ENCODE assay signal across 8 cellular contexts in the genomic region with DNA sequence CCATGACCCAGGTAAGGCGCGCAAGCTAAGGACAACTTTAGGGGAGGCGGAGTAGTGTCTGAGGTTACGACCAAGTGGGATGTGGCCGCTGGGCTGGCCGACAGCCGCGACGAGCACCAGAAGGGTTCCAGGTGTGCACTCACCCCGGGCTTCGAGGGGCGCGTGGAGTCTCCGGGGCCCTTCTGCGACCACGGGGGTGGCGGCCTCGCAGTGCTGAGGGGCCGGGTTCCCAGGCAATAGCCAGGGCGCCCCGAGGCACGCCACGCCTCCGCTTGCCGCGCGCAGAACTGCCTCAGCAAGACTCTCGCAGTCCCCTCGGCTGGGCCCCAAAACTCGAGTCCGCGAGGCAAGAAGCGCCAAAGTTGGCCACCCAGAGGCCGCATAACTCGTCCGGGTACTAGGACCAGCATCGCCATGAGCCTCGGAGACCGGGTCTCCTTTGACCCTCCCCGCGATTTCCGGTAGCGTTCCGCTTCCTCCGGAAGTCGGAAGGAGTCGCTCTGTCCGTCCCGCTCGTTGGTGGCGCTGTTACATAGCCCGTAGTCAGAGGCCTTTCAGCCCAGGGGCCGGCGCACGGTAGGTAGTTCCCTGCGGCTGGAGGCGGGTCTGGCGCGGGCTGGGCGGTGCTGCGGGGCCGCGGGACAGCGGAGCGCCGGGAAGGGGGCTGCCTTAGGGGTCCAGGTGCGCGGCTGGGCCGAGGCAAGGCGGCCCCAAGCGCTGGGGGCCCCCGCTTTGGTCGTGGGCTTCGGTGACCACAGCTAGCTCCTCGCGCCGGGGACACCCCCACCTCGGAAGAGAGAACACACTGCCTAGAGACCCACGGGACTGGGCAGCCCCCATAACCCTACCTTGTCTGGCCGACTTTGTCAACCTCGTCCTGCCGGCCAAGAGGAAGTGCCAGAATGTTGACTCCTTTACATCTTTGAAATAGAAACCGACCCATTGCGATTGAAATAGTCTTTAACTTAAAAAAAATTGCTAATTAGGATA. TPM values are rescaled to one million over a fixed set of nuclear protein-coding genes. Genes with fewer than 3 reads are reported as not detected.
DNase-seq lines count a peak whose midpoint lies in the region; TF ChIP-seq lines count a peak whose summit lies in the region.

A gene with protein sequence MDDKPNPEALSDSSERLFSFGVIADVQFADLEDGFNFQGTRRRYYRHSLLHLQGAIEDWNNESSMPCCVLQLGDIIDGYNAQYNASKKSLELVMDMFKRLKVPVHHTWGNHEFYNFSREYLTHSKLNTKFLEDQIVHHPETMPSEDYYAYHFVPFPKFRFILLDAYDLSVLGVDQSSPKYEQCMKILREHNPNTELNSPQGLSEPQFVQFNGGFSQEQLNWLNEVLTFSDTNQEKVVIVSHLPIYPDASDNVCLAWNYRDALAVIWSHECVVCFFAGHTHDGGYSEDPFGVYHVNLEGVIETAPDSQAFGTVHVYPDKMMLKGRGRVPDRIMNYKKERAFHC (plus strand): TSS at position 503 of the 990 bp plus-strand sequence. CDS start 7,333 bp downstream, outside the sequence.
A gene (minus strand): TSS at position 442 of the 990 bp plus-strand sequence. CDS start 26 bp downstream, at position 416.

- H3K27me3 ChIP-seq in MM.1S (replicated peaks; ENCODE audit: insufficient read depth, low read length): no peaks in the 10 kb centered on the region
- H3K27me3 ChIP-seq in SJCRH30: no peaks in the 10 kb centered on the region
- no peaks in the 10 kb centered on the region for H3K27me3 ChIP-seq in neuron (ENCODE audit: insufficient read depth, low read length)
- no peaks in the 10 kb centered on the region for H3K27me3 ChIP-seq in subcutaneous abdominal adipose tissue (ENCODE audit: control insufficient read depth in 5 of 5, insufficient read depth in 4 of 5, low read length in 5 of 5)

- H3K4me1 ChIP-seq in MM.1S (ENCODE audit: low read length) (peaks cover 9% of the 10 kb centered on the region; the same call in 1 of the 2 replicates), SJCRH30 (peaks cover 3% of the 10 kb centered on the region), neuron (ENCODE audit: insufficient read depth, low read length) (peaks cover 11% of the 10 kb centered on the region), subcutaneous abdominal adipose tissue (ENCODE audit: control insufficient read depth in 5 of 5, insufficient read depth in 5 of 5, low read length in 5 of 5) (peaks cover 0 to 34% (median 28%) of the 10 kb centered on the region in 5 donors)

- peak within 1 kb of the TSS; percentile 77 for H3K4me2 ChIP-seq in MM.1S (ENCODE audit: low read depth, low read length)

- H3F3A ChIP-seq in MM.1S (ENCODE audit: insufficient read depth, low read length): peaks cover 12% of the 10 kb centered on the region

- H3K9me2 ChIP-seq in MM.1S (replicated peaks; ENCODE audit: insufficient read depth, low read length): no peaks in the 10 kb centered on the region

- H3K9me3 ChIP-seq in MM.1S (replicated peaks; ENCODE audit: insufficient read depth, low read length) (no peaks in the 10 kb centered on the region), SJCRH30 (replicated peaks) (no peaks in the 10 kb centered on the region), neuron (ENCODE audit: low read length) (no peaks in the 10 kb centered on the region), subcutaneous abdominal adipose tissue (ENCODE audit: control insufficient read depth in 5 of 5, low read length in 5 of 5) (no peaks in the 10 kb centered on the region)

- no peaks in the 10 kb centered on the region for H4K20me1 ChIP-seq in MM.1S (ENCODE audit: insufficient read depth, low read length)

- H3K27ac ChIP-seq in MM.1S (ENCODE audit: low read length) (peak within 1 kb of the TSS; percentile 59; the same call in 1 of the 2 replicates), SJCRH30 (peak within 1 kb of the TSS; percentile 59), subcutaneous abdominal adipose tissue (ENCODE audit: low read depth, low read length) (peak within 1 kb of the TSS; percentile 93)

- peak; percentile 96 for DNase-seq in GM03348 (ENCODE audit: low spot score)
- DNase-seq in HCEC 1CT: peak; percentile 93
- DNase-seq in MM.1S: peak; percentile 96
- DNase-seq in SJCRH30: peak; percentile 91 to 92
- peak; percentile 93 for DNase-seq in activated naive CD4-positive, alpha-beta T cell treated with Interleukin-2 at 50 U/mL for 16 hours
- DNase-seq in foreskin melanocyte: peak; percentile 87

- H3K79me2 ChIP-seq in MM.1S (ENCODE audit: low read length): peaks cover 54% of the 10 kb centered on the region

- H3K36me3 ChIP-seq in MM.1S (replicated peaks; ENCODE audit: insufficient read depth, low read length): peaks cover 8% of the 10 kb centered on the region; the same call in 1 of the 2 replicates
- H3K36me3 ChIP-seq in SJCRH30: peaks cover 15% of the 10 kb centered on the region
- H3K36me3 ChIP-seq in neuron (ENCODE audit: insufficient read depth, low read length): peaks cover 28% of the 10 kb centered on the region
- peaks cover 14 to 31% (median 16%) of the 10 kb centered on the region in 5 donors for H3K36me3 ChIP-seq in subcutaneous abdominal adipose tissue (ENCODE audit: control insufficient read depth in 5 of 5, insufficient read depth in 5 of 5, low read length in 5 of 5)

- peak within 1 kb of the TSS; percentile 90 for H3K4me3 ChIP-seq in MM.1S (ENCODE audit: low read length)
- peak within 1 kb of the TSS; percentile 85 for H3K4me3 ChIP-seq in SJCRH30
- H3K4me3 ChIP-seq in neuron (ENCODE audit: low read length): peak within 1 kb of the TSS; percentile 65
- peak within 1 kb of the TSS; percentile 71 to 98 (median 92) for H3K4me3 ChIP-seq in subcutaneous abdominal adipose tissue (ENCODE audit: low read depth in 1 of 5, low read length in 5 of 5)

- TF ChIP-seq CTCF in MM.1S (IDR thresholded peaks at IDR 0.05; ENCODE audit: low read length): peak; percentile 17; the same call in 1 of the 2 replicates

- H2AFZ ChIP-seq in MM.1S (ENCODE audit: low read length): peak within 1 kb of the TSS; percentile 93
- peak within 1 kb of the TSS; percentile 81 for H2AFZ ChIP-seq in neuron (ENCODE audit: low read depth, low read length)

- H3K9ac ChIP-seq in MM.1S (ENCODE audit: low read length): peak within 1 kb of the TSS; percentile 78
- peak within 1 kb of the TSS; percentile 73 to 99 (median 96) for H3K9ac ChIP-seq in subcutaneous abdominal adipose tissue (ENCODE audit: low read length in 5 of 5)

RNA-seq across cellular contexts. Expression of the first gene that starts in this region (rescaled TPM):
- total RNA-seq in SJCRH30 (2014; rRNA removed; shearing (Covaris generic)): 4.4 and 5.9 TPM in 2 replicates

RNA-seq across cellular contexts. Expression of the second gene that starts in this region (rescaled TPM):
- 28.5 and 29.5 TPM in 2 replicates for total RNA-seq in SJCRH30 (2014; rRNA removed; shearing (Covaris generic))

Comparison
In these comparisons a context has a peak if more than half of its experiments do, and no peak if none do; other contexts are left out.
1. Peak in every context shown above with its lines: DNase-seq, H3K4me3 ChIP-seq and H3K27ac ChIP-seq.